In genomic region chr1:117342397-117342796, GRCh38 we compare ENCODE assay signal across 13 cellular contexts.
"Had no signal": no experiment of that assay in that cellular context is flagged by ENCODE, and none has a peak within 500 bp of the region (broad histone marks: within the 10 kb centered on the region; RNA-seq: fewer than 3 reads in every experiment).

No MANE protein-coding gene starts in this region.

- H3K27ac ChIP-seq: gastroesophageal sphincter, tibial artery had no signal

- H3K27ac Mint-ChIP-seq: activated B cell treated with CpG ODN at 0.5 μM for 24 hours; activated CD4-positive, alpha-beta T cell treated with anti-CD3 and anti-CD28 coated beads, Interleukin-2, amount 10 ng/mL, durations not matched to agents 24 days and 14 days; natural killer cell; T-helper 2 cell treated with Interferon-gamma antibody and Interleukin-4, amounts not matched to agents 5 μg/mL and 100 μg/mL, for 36 hours had no signal

- H3K4me3 ChIP-seq: gastroesophageal sphincter, mucosa of descending colon, tibial artery had no signal

- H3K36me3 ChIP-seq: gastroesophageal sphincter, tibial artery had no signal

- H3K27me3 Mint-ChIP-seq: activated CD4-positive, alpha-beta T cell treated with anti-CD3 and anti-CD28 coated beads, Interleukin-2, amount 10 ng/mL, durations not matched to agents 24 days and 14 days had no signal

- H3K4me1 ChIP-seq: gastroesophageal sphincter, tibial artery had no signal

- FAIRE-seq: islet of Langerhans, urothelium cell line had no signal

- H3K9me3 Mint-ChIP-seq: activated CD4-positive, alpha-beta T cell treated with anti-CD3 and anti-CD28 coated beads, Interleukin-2, amount 10 ng/mL, durations not matched to agents 24 days and 14 days; natural killer cell; T-helper 2 cell treated with Interferon-gamma antibody and Interleukin-4, amounts not matched to agents 5 μg/mL and 100 μg/mL, for 36 hours had no signal

- H3K4me3 Mint-ChIP-seq: activated B cell treated with CpG ODN at 0.5 μM for 24 hours; activated CD4-positive, alpha-beta T cell treated with anti-CD3 and anti-CD28 coated beads, Interleukin-2, amount 10 ng/mL, durations not matched to agents 24 days and 14 days; natural killer cell; T-helper 2 cell treated with Interferon-gamma antibody and Interleukin-4, amounts not matched to agents 5 μg/mL and 100 μg/mL, for 36 hours had no signal

- ATAC-seq: gastroesophageal sphincter, mucosa of descending colon, natural killer cell had no signal

- H3K9me3 ChIP-seq: gastroesophageal sphincter, mucosa of descending colon, tibial artery had no signal

- DNase-seq: activated B cell treated with CpG ODN at 0.5 μM for 24 hours; activated CD4-positive, alpha-beta T cell treated with anti-CD3 and anti-CD28 coated beads, Interleukin-2, amount 10 ng/mL, durations not matched to agents 24 days and 14 days; activated CD8-positive, alpha-beta memory T cell treated with anti-CD3 and anti-CD28 coated beads for 24 hours; activated naive CD4-positive, alpha-beta T cell treated with Interleukin-2 at 50 U/mL for 16 hours; mucosa of descending colon; natural killer cell; stimulated activated CD4-positive, alpha-beta T cell treated with anti-CD3 and anti-CD28 coated beads, Interleukin-2, amount 100 ng/mL, for 48 hours; stimulated activated naive CD4-positive, alpha-beta T cell; tibial artery had no signal

- H3K27me3 ChIP-seq: gastroesophageal sphincter had no signal

- H3K36me3 Mint-ChIP-seq: natural killer cell had no signal
